13 cellular contexts compared by ENCODE assay signal in genomic region chr17:21167303-21167702, GRCh38. TPM values are rescaled to one million over a fixed set of nuclear protein-coding genes. Genes with fewer than 3 reads are reported as not detected.
DNase-seq lines count a peak whose midpoint lies in the region; ATAC-seq and TF ChIP-seq lines count a peak whose summit lies in the region.
"Had no signal": no experiment of that assay in that cellular context is flagged by ENCODE, and none has a peak within 500 bp of the region (broad histone marks: within the 10 kb centered on the region; RNA-seq: fewer than 3 reads in every experiment).

No MANE protein-coding gene starts in this region.

- H3K9me3 ChIP-seq in IMR-90 (ENCODE audit: control insufficient read depth, insufficient read depth, low read length) = no peaks in the 10 kb centered on the region
- H3K9me3 ChIP-seq in esophagus squamous epithelium = no peaks in the 10 kb centered on the region
- no peaks in the 10 kb centered on the region for H3K9me3 ChIP-seq in tibial artery
- H3K9me3 ChIP-seq: SJSA1 had no signal

- peak overlapping the region; percentile 1; the same call in 1 of the 2 replicates for H2BK20ac ChIP-seq in IMR-90 (ENCODE audit: low read depth, low read length)

- no peak overlapping the region for H3K4me3 ChIP-seq in IMR-90 (ENCODE audit: insufficient read depth, low read depth, low read length)
- H3K4me3 ChIP-seq in esophagus squamous epithelium = no peak overlapping the region
- H3K4me3 ChIP-seq in tibial artery = no peak overlapping the region
- H3K4me3 ChIP-seq: SJSA1 had no signal

- TF ChIP-seq RAD21 in IMR-90 (IDR thresholded peaks at IDR 0.05; ENCODE audit: low read length) = no peak

- TF ChIP-seq CTCF in IMR-90 (conservative IDR thresholded peaks at IDR 0.05; ENCODE audit: low read depth, low read length) = no peak
- no peak for TF ChIP-seq CTCF in esophagus squamous epithelium (IDR thresholded peaks at IDR 0.05)
- no peak for TF ChIP-seq CTCF in tibial artery (IDR thresholded peaks at IDR 0.05)

- peak; percentile 36; the same call in 1 of the 2 replicates for ATAC-seq in IMR-90 (ENCODE audit: low read depth)
- ATAC-seq in GM21360 (IDR thresholded peaks at IDR 0.05; ENCODE audit: unreplicated experiment) = no peak
- no peak for ATAC-seq in HG02885 (IDR thresholded peaks at IDR 0.05; ENCODE audit: poor library complexity, unreplicated experiment)
- no peak for ATAC-seq in effector memory CD8-positive, alpha-beta T cell (replicated peaks)

- no peak overlapping the region for H4K5ac ChIP-seq in IMR-90 (ENCODE audit: low read depth, low read length)

- H3K9me3 Mint-ChIP-seq in effector memory CD8-positive, alpha-beta T cell = no peaks in the 10 kb centered on the region
- H3K9me3 Mint-ChIP-seq: nephron progenitor cell had no signal

- H3K4me3 Mint-ChIP-seq in effector memory CD8-positive, alpha-beta T cell = no peak overlapping the region
- H3K4me3 Mint-ChIP-seq: nephron progenitor cell had no signal

- H2AFZ ChIP-seq in IMR-90 (replicated peaks; ENCODE audit: low read length, poor library complexity) = no peak overlapping the region

- H3K9ac ChIP-seq in IMR-90 (ENCODE audit: low read depth, low read length) = no peak overlapping the region

- no TSS peak for BruUV-seq in IMR-90 (replicated peaks; lab: Mats Ljungman, UMichigan)

- peak overlapping the region; percentile 25; the same call in 1 of the 2 replicates for H2BK120ac ChIP-seq in IMR-90 (ENCODE audit: low read depth, low read length)

- DNase-seq in IMR-90 = peak; percentile 5
- DNase-seq in esophagus squamous epithelium (lab: John Stamatoyannopoulos, UW) = no peak
- peak; percentile 43 for DNase-seq in myocyte (ENCODE audit: low read depth)
- DNase-seq in tibial artery = no peak
- no peak for DNase-seq in NCI-H1417 treated with DMSO at 0.1 percent for 48 hours (lab: John Stamatoyannopoulos, UW)
- DNase-seq in effector memory CD8-positive, alpha-beta T cell = no peak
- DNase-seq: NCI-H1105 treated with DMSO at 0.1 percent for 48 hours, NCI-H748 treated with DMSO at 0.1 percent for 48 hours, nephron progenitor cell had no signal

- no peak overlapping the region for H2BK5ac ChIP-seq in IMR-90 (ENCODE audit: low read depth, low read length, poor library complexity, severe bottlenecking)

- peak overlapping the region; percentile 7; the same call in 1 of the 2 replicates for H3K4me2 ChIP-seq in IMR-90 (ENCODE audit: low read depth, low read length)

- no peak overlapping the region for H2BK15ac ChIP-seq in IMR-90 (ENCODE audit: low read depth, low read length)

- in situ Hi-C loops in IMR-90 (cut with MboI; ENCODE audit: low sequenced_read_pairs) = no loop called here

- peak overlapping the region; percentile 41; the same call in 1 of the 2 replicates for H4K91ac ChIP-seq in IMR-90 (ENCODE audit: insufficient read depth, low read depth, low read length)

- H3K4me1 ChIP-seq in IMR-90 (ENCODE audit: control insufficient read depth, insufficient read depth, low read length) = peaks cover 16% of the 10 kb centered on the region
- peaks cover 0 to 46% (median 19%) of the 10 kb centered on the region in 3 donors for H3K4me1 ChIP-seq in esophagus squamous epithelium
- H3K4me1 ChIP-seq in tibial artery = peaks cover 0 to 88% (median 65%) of the 10 kb centered on the region in 4 donors
- H3K4me1 ChIP-seq: SJSA1 had no signal

- H3K9me1 ChIP-seq in IMR-90 (ENCODE audit: insufficient read depth, low read length) = peaks cover 8% of the 10 kb centered on the region; the same call in 1 of the 2 replicates

- no peak overlapping the region; the same call in 1 of the 2 replicates for H3K23ac ChIP-seq in IMR-90 (ENCODE audit: low read depth, low read length)

- no CpG with 5 or more reads among the region's 5 CpGs for WGBS in IMR-90 (ENCODE audit: extremely low coverage in 2 of 2, insufficient read length in 1 of 2), 2 experiments
- 70 to 80% methylated on average over 4 to 5 of the region's 5 CpGs for WGBS in esophagus squamous epithelium, 2 donors

- peak overlapping the region; percentile 65 for H3K18ac ChIP-seq in IMR-90 (ENCODE audit: low read depth, low read length)

- no peak for TF ChIP-seq POLR2A in IMR-90 (IDR thresholded peaks at IDR 0.05; ENCODE audit: low read depth, low read length)
- no peak for TF ChIP-seq POLR2A in esophagus squamous epithelium (IDR thresholded peaks at IDR 0.05)

- H3K27me3 ChIP-seq in IMR-90 (ENCODE audit: control insufficient read depth, insufficient read depth, low read length) (no peaks in the 10 kb centered on the region), esophagus squamous epithelium (no peaks in the 10 kb centered on the region), tibial artery (no peaks in the 10 kb centered on the region)
- H3K27me3 ChIP-seq: SJSA1 had no signal

- peaks cover 3% of the 10 kb centered on the region for H3K36me3 Mint-ChIP-seq in effector memory CD8-positive, alpha-beta T cell (ENCODE audit: insufficient read depth)

- dilution Hi-C loops in IMR-90 (cut with HindIII; ENCODE audit: low sequenced_read_pairs, unreplicated experiment) = no loop called here

- peaks cover 17 to 21% of the 10 kb centered on the region in 2 experiments for H3K79me1 ChIP-seq in IMR-90 (ENCODE audit: low read depth in 1 of 2, low read length in 2 of 2)

- peak overlapping the region; percentile 76 for H2AK9ac ChIP-seq in IMR-90 (replicated peaks; ENCODE audit: low read depth, low read length, poor library complexity)

- no peak overlapping the region for H3K56ac ChIP-seq in IMR-90 (ENCODE audit: extremely low read depth, insufficient read depth, low read length)

- H3K4me1 Mint-ChIP-seq in effector memory CD8-positive, alpha-beta T cell (ENCODE audit: low read depth in 2 of 2) = peaks cover 7 to 15% of the 10 kb centered on the region in 2 donors
- H3K4me1 Mint-ChIP-seq: nephron progenitor cell had no signal

- H4K8ac ChIP-seq in IMR-90 (ENCODE audit: low read depth in 2 of 2, low read length in 2 of 2) = no peak overlapping the region; a peak in 1 of 4 replicates

- POLR2A ChIA-PET in IMR-90 (lab: Charles Lee; ENCODE audit: unreplicated experiment) = no interaction called here

- no peaks in the 10 kb centered on the region for H3K27me3 Mint-ChIP-seq in effector memory CD8-positive, alpha-beta T cell

- H3K4ac ChIP-seq in IMR-90 (ENCODE audit: low read depth, low read length) = no peak overlapping the region

- H3K36me3 ChIP-seq in IMR-90 (ENCODE audit: control insufficient read depth, insufficient read depth, low read length) (no peaks in the 10 kb centered on the region), esophagus squamous epithelium (peaks cover 0 to 9% (median 0%) of the 10 kb centered on the region in 3 donors), tibial artery (peaks cover 0 to 5% (median 0%) of the 10 kb centered on the region in 3 donors)
- H3K36me3 ChIP-seq: SJSA1 had no signal

- peak overlapping the region; percentile 4; the same call in 1 of the 2 replicates for H3K27ac ChIP-seq in IMR-90 (ENCODE audit: insufficient read depth, low read length)
- H3K27ac ChIP-seq in esophagus squamous epithelium = peak overlapping the region in 3 of 4 donors; percentile 34 to 82 (median 57)
- peak overlapping the region; percentile 88 to 89 for H3K27ac ChIP-seq in tibial artery
- H3K27ac ChIP-seq: SJSA1, VCaP had no signal

- peak overlapping the region in 1 of 2 donors; percentile 71 for H3K27ac Mint-ChIP-seq in effector memory CD8-positive, alpha-beta T cell
- H3K27ac Mint-ChIP-seq: nephron progenitor cell had no signal

- peak overlapping the region; percentile 17; the same call in 1 of the 2 replicates for H2AK5ac ChIP-seq in IMR-90 (ENCODE audit: low read depth, low read length)

- CTCF ChIA-PET in IMR-90 (lab: Yijun Ruan, JAX) = interaction anchor here (0.5 kb wide), 1 partner anchor 26 kb away, joined by 3 read pairs; no protein-coding TSS in a partner anchor

- H4K20me1 ChIP-seq in IMR-90 (ENCODE audit: insufficient read depth, low read length) = no peaks in the 10 kb centered on the region

- intact Hi-C loops in IMR-90 (cut with micrococcal nuclease) = loop anchor here (5.0 kb wide), 1 partner anchor 45 kb away; the partner anchor contains the start of gene TMEM11
- intact Hi-C loops in esophagus squamous epithelium (cut with DNase I) = no loop called here
- intact Hi-C loops in tibial artery (cut with DNase I; ENCODE audit: low total_unique reads) = loop anchor here (5.0 kb wide), 2 partner anchors 45 to 120 kb away; partner anchors contain the start of gene TMEM11

- H3K14ac ChIP-seq in IMR-90 (replicated peaks; ENCODE audit: low read depth, low read length) = peak overlapping the region; percentile 17; the same call in 1 of the 2 replicates

TF ChIP-seq in IMR-90, 13 proteins besides CTCF, POLR2A, EP300 and RAD21:
- no peak for TF ChIP-seq CHD1 (IDR thresholded peaks at IDR 0.05; ENCODE audit: low read depth, low read length)
- no peak for TF ChIP-seq BHLHE40 (IDR thresholded peaks at IDR 0.05; ENCODE audit: low read depth, low read length)

RNA-seq across cellular contexts. Expression of gene DHRS7B, which starts 40.5 kb away (rescaled TPM):
- total RNA-seq in IMR-90 (2012; rRNA removed) (24.2 and 34.4 TPM in 2 replicates), esophagus squamous epithelium (10 to 100 TPM; 18.8 to 32.4 (median 22.3) TPM), myocyte (22.0 and 38.3 TPM in 2 replicates)
- polyA plus RNA-seq in IMR-90 (2012; rRNA removed) = 22.7 and 24.4 TPM in 2 replicates
- polyA plus RNA-seq in IMR-90 (2012; cell fraction: cytosol; rRNA removed) = 8.9 and 11.1 TPM in 2 replicates
- 13.3 and 15.6 TPM in 2 replicates for polyA plus RNA-seq in IMR-90 (2012; cell fraction: nucleus; rRNA removed; ENCODE audit: low replicate concordance)
- polyA plus RNA-seq in myocyte (2012) = 31.4 TPM

RNA-seq across cellular contexts. Expression of gene TMEM11, which starts 46.7 kb away (rescaled TPM):
- total RNA-seq in IMR-90 (2012; rRNA removed) = 19.2 and 19.9 TPM in 2 replicates
- polyA plus RNA-seq in IMR-90 (2012; rRNA removed) = 44.7 and 57.6 TPM in 2 replicates
- polyA plus RNA-seq in IMR-90 (2012; cell fraction: cytosol; rRNA removed) = 38.0 and 64.3 TPM in 2 replicates
- 17.1 and 33.2 TPM in 2 replicates for polyA plus RNA-seq in IMR-90 (2012; cell fraction: nucleus; rRNA removed; ENCODE audit: low replicate concordance)
- 10 to 100 TPM; 17.8 to 29.0 (median 20.2) TPM for total RNA-seq in esophagus squamous epithelium
- 26.3 and 44.3 TPM in 2 replicates for total RNA-seq in myocyte
- 38.5 TPM for polyA plus RNA-seq in myocyte (2012)

Comparison
In these comparisons a context has a peak if more than half of its experiments do, and no peak if none do; other contexts are left out.
1. DNase-seq: peak in IMR-90 (single experiment) and myocyte (single experiment); none in esophagus squamous epithelium (single experiment), tibial artery (0 of 2), NCI-H1417 treated with DMSO at 0.1 percent for 48 hours (single experiment) and effector memory CD8-positive, alpha-beta T cell (0 of 3).
2. H3K27ac ChIP-seq: peak in every context shown above with its lines; median percentile 88 in tibial artery; 57 in esophagus squamous epithelium; 4 in IMR-90.